Comparison of ENCODE assay signal across 8 cellular contexts in genomic region chr6:106098383-106099234, GRCh38. TPM values are rescaled to one million over a fixed set of nuclear protein-coding genes. Genes with fewer than 3 reads are reported as not detected.
A peak's percentile ranks its signal among the peaks of the same experiment; 100 is the strongest.
DNase-seq lines count a peak whose midpoint lies in the region; ATAC-seq and TF ChIP-seq lines count a peak whose summit lies in the region.

No MANE protein-coding gene starts in this region.

- peak; percentile 10 for TF ChIP-seq POLR2A in erythroblast (IDR thresholded peaks at IDR 0.05; ENCODE audit: low read length)
- TF ChIP-seq POLR2A in prostate gland (IDR thresholded peaks at IDR 0.05) = no peak

- H3K27me3 ChIP-seq in prostate gland (replicated peaks; ENCODE audit: insufficient read depth) = no peaks in the 10 kb centered on the region

- H3K36me3 ChIP-seq in KOPT-K1 (ENCODE audit: insufficient read depth, low read length) (no peaks in the 10 kb centered on the region), prostate gland (no peaks in the 10 kb centered on the region)

- intact Hi-C loops in activated CD8-positive, alpha-beta T cell treated with anti-CD3 and anti-CD28 coated beads for 36 hours (cut with micrococcal nuclease) = loop anchor here (1.0 to 10.0 kb wide), 7 partner anchors 16 to 424 kb away; partner anchors contain the start of gene ATG5
- intact Hi-C loops in prostate gland (cut with DNase I) = no loop called here

- H3K4me3 Mint-ChIP-seq in activated CD8-positive, alpha-beta T cell treated with anti-CD3 and anti-CD28 coated beads for 36 hours = peak overlapping the region; percentile 78

- peaks cover 50% of the 10 kb centered on the region for H3K36me3 Mint-ChIP-seq in activated CD8-positive, alpha-beta T cell treated with anti-CD3 and anti-CD28 coated beads for 36 hours (ENCODE audit: low read depth)

- peak; percentile 41 for ATAC-seq in GM19372 (IDR thresholded peaks at IDR 0.05; ENCODE audit: low read depth, unreplicated experiment)
- ATAC-seq in activated CD8-positive, alpha-beta T cell treated with anti-CD3 and anti-CD28 coated beads for 36 hours = peak; percentile 79

- no peaks in the 10 kb centered on the region for H3K4me1 ChIP-seq in prostate gland (replicated peaks)

- H3K4me3 ChIP-seq in prostate gland = peak overlapping the region; percentile 24 to 35

- CTCF ChIA-PET in activated CD8-positive, alpha-beta T cell treated with anti-CD3 and anti-CD28 coated beads for 36 hours (lab: Charles Lee) = interaction anchor here (1.0 to 8.7 kb wide), 6 partner anchors 9 to 125 kb away, joined by 4 to 63 read pairs (median 7); partner anchors contain the start of gene PRDM1
- CTCF ChIA-PET in GM10248 (lab: Yijun Ruan, JAX) = interaction anchor here (1.1 to 4.3 kb wide), 6 partner anchors 8 to 125 kb away, joined by 3 to 20 read pairs (median 4); partner anchors contain the start of gene PRDM1

- H3K4me1 Mint-ChIP-seq in activated CD8-positive, alpha-beta T cell treated with anti-CD3 and anti-CD28 coated beads for 36 hours (ENCODE audit: low read depth) = peaks cover 90% of the 10 kb centered on the region

- WGBS in prostate gland = 24% methylated on average over 19 of the region's 19 CpGs

- H3K9me3 Mint-ChIP-seq in activated CD8-positive, alpha-beta T cell treated with anti-CD3 and anti-CD28 coated beads for 36 hours = peaks cover 1% of the 10 kb centered on the region

- H3K9me3 ChIP-seq in KOPT-K1 (ENCODE audit: insufficient read depth, low read length, poor library complexity, severe bottlenecking) (no peaks in the 10 kb centered on the region), prostate gland (no peaks in the 10 kb centered on the region)

- TF ChIP-seq CTCF in activated CD8-positive, alpha-beta T cell treated with anti-CD3 and anti-CD28 coated beads for 36 hours (IDR thresholded peaks at IDR 0.05) = no peak
- TF ChIP-seq CTCF in prostate gland (IDR thresholded peaks at IDR 0.05) = no peak
- no peak for TF ChIP-seq CTCF in GM10248 (IDR thresholded peaks at IDR 0.05; ENCODE audit: control extremely low read depth, extremely low read depth, low read depth, missing control alignments)

- DNase-seq in activated CD8-positive, alpha-beta T cell treated with anti-CD3 and anti-CD28 coated beads for 36 hours = peak; percentile 97
- DNase-seq in erythroblast (lab: John Stamatoyannopoulos, UW) (peak; percentile 46 to 72), prostate gland (ENCODE audit: low spot score) (no peak), GM10248 (ENCODE audit: extremely low spot score) (no peak), NCI-H2171 (lab: John Stamatoyannopoulos, UW) (no peak), NCI-H128 (lab: John Stamatoyannopoulos, UW; ENCODE audit: unreplicated experiment) (no peak)

- POLR2A ChIA-PET in activated CD8-positive, alpha-beta T cell treated with anti-CD3 and anti-CD28 coated beads for 36 hours (lab: Charles Lee) = interaction anchor here (0.6 to 5.4 kb wide), 27 partner anchors 9 to 639 kb away, joined by 3 to 44 read pairs (median 4); partner anchors contain the start of genes ATG5 and PRDM1
- POLR2A ChIA-PET in GM10248 (lab: Yijun Ruan, JAX) = interaction anchor here (0.8 to 1.0 kb wide), 2 partner anchors 11 to 84 kb away, joined by 3 read pairs; no protein-coding TSS in a partner anchor

- H3K27ac Mint-ChIP-seq in activated CD8-positive, alpha-beta T cell treated with anti-CD3 and anti-CD28 coated beads for 36 hours = peak overlapping the region; percentile 96

- H3K27me3 Mint-ChIP-seq in activated CD8-positive, alpha-beta T cell treated with anti-CD3 and anti-CD28 coated beads for 36 hours = peaks cover 7% of the 10 kb centered on the region

- H3K27ac ChIP-seq in KOPT-K1 (ENCODE audit: low read depth, low read length, poor library complexity, severe bottlenecking) (peak overlapping the region; percentile 68), prostate gland (peak overlapping the region; percentile 60 to 67)

RNA-seq across cellular contexts. Expression of gene PRDM1, which starts 12.5 kb away (rescaled TPM):
- 10 to 100 TPM; 24.6 to 24.7 TPM for total RNA-seq in activated CD8-positive, alpha-beta T cell treated with anti-CD3 and anti-CD28 coated beads for 36 hours
- 1 to 10 TPM; 3.5 TPM for total RNA-seq in prostate gland

Comparison
In these comparisons a context has a peak if more than half of its experiments do, and no peak if none do; other contexts are left out.
1. DNase-seq: peak in activated CD8-positive, alpha-beta T cell treated with anti-CD3 and anti-CD28 coated beads for 36 hours (single experiment) and erythroblast (2 of 2); none in prostate gland (single experiment), GM10248 (single experiment), NCI-H2171 (single experiment) and NCI-H128 (single experiment).
2. RNA of gene PRDM1, which starts 12.5 kb away (total RNA-seq): 24.6 to 24.7 TPM in activated CD8-positive, alpha-beta T cell treated with anti-CD3 and anti-CD28 coated beads for 36 hours; 3.5 TPM in prostate gland; every median in the first group is over 4 times any median in the second.